ENCODE assay signal across 23 cellular contexts in genomic region chr9:130763585-130764200, GRCh38.
DNase-seq lines count a peak whose midpoint lies in the region; FAIRE-seq and TF ChIP-seq lines count a peak whose summit lies in the region.
"Had no signal": no experiment of that assay in that cellular context is flagged by ENCODE, and none has a peak within 500 bp of the region (broad histone marks: within the 10 kb centered on the region; RNA-seq: fewer than 3 reads in every experiment).

No MANE protein-coding gene starts in this region.

- BruUV-seq in endothelial cell of umbilical vein (replicated peaks; lab: Mats Ljungman, UMichigan), result no TSS peak

- no peak for TF ChIP-seq EP300 in esophagus muscularis mucosa (IDR thresholded peaks at IDR 0.05)

- peaks cover 49% of the 10 kb centered on the region for H3K79me2 ChIP-seq in endothelial cell of umbilical vein (ENCODE audit: control insufficient read depth, insufficient read depth, low read length)

- POLR2A ChIA-PET in endothelial cell of umbilical vein (lab: Charles Lee), result no interaction called here

- TF ChIP-seq CTCF in endothelial cell of umbilical vein (IDR thresholded peaks at IDR 0.05; ENCODE audit: extremely low read depth in 1 of 2, insufficient read depth in 1 of 2, low read depth in 1 of 2, low read length in 2 of 2) (no peak), esophagus muscularis mucosa (IDR thresholded peaks at IDR 0.05) (no peak), GM20000 (IDR thresholded peaks at IDR 0.05; ENCODE audit: extremely low read depth, missing control alignments) (no peak)

- H3K4me2 ChIP-seq in endothelial cell of umbilical vein (ENCODE audit: insufficient read depth, low read length), result no peak overlapping the region
- H3K4me2 ChIP-seq: KMS-11 had no signal

- H3K36me3 ChIP-seq in endothelial cell of umbilical vein (ENCODE audit: control insufficient read depth in 2 of 2, extremely low read depth in 1 of 2, insufficient read depth in 2 of 2, low read length in 2 of 2), result no peaks in the 10 kb centered on the region
- no peaks in the 10 kb centered on the region for H3K36me3 ChIP-seq in esophagus muscularis mucosa
- H3K36me3 ChIP-seq: colonic mucosa, spleen had no signal

- CTCF ChIA-PET in endothelial cell of umbilical vein (lab: Charles Lee), result interaction anchor here (0.7 to 3.2 kb wide), 3 partner anchors 21 to 283 kb away, joined by 3 to 9 read pairs (median 4); no protein-coding TSS in a partner anchor

- H3K9me3 ChIP-seq in endothelial cell of umbilical vein (replicated peaks; ENCODE audit: control insufficient read depth, insufficient read depth, low read length) (no peaks in the 10 kb centered on the region), esophagus muscularis mucosa (no peaks in the 10 kb centered on the region)
- H3K9me3 ChIP-seq: colonic mucosa, spleen had no signal

- no peak overlapping the region for H3K9ac ChIP-seq in endothelial cell of umbilical vein (replicated peaks; ENCODE audit: extremely low read depth, insufficient read depth, low read length)
- H3K9ac ChIP-seq: KMS-11 had no signal

- TF ChIP-seq POLR2A in endothelial cell of umbilical vein (IDR thresholded peaks at IDR 0.05; ENCODE audit: low read depth, low read length), result no peak
- no peak for TF ChIP-seq POLR2A in esophagus muscularis mucosa (IDR thresholded peaks at IDR 0.05; ENCODE audit: low read depth)

- no peak overlapping the region for H2AFZ ChIP-seq in endothelial cell of umbilical vein (ENCODE audit: low read depth, low read length)

- 92% methylated on average over 11 of the region's 12 CpGs for WGBS in esophagus muscularis mucosa

- DNase-seq in NCI-H748 (lab: John Stamatoyannopoulos, UW; ENCODE audit: unreplicated experiment) (peak; percentile 31), NCI-H748 treated with DMSO at 0.1 percent for 48 hours (lab: John Stamatoyannopoulos, UW) (no peak), NCI-H1092 (lab: John Stamatoyannopoulos, UW) (peak; percentile 33), endothelial cell of umbilical vein (ENCODE audit: low read depth, low spot score) (no peak), retina (peak; percentile 35), NCI-H446 treated with DMSO at 0.1 percent for 48 hours (lab: John Stamatoyannopoulos, UW) (no peak), esophagus muscularis mucosa (ENCODE audit: extremely low spot score) (no peak), GM20000 (ENCODE audit: low spot score) (no peak)
- DNase-seq: activated B cell treated with CpG ODN at 0.5 μM for 24 hours; activated CD8-positive, alpha-beta T cell treated with anti-CD3 and anti-CD28 coated beads for 36 hours; activated T-cell treated with anti-CD3 and anti-CD28 coated beads, Interleukin-2, amount 50 U/mL, for 48 hours; colonic mucosa; DMS53; naive B cell; NCI-H526 treated with DMSO at 0.1 percent for 48 hours; spleen; stimulated activated CD4-positive, alpha-beta T cell treated with anti-CD3 and anti-CD28 coated beads, Interleukin-4, amount 100 ng/mL, for 4 hours; substantia nigra had no signal

- H3K27ac ChIP-seq in endothelial cell of umbilical vein (ENCODE audit: insufficient read depth, low read depth, low read length), result peak overlapping the region; percentile 24
- no peak overlapping the region for H3K27ac ChIP-seq in esophagus muscularis mucosa (replicated peaks in 1 of 4)
- H3K27ac ChIP-seq: C4-2B, colonic mucosa, KMS-11, spleen had no signal

- no peaks in the 10 kb centered on the region for H3K9me1 ChIP-seq in endothelial cell of umbilical vein (replicated peaks; ENCODE audit: control insufficient read depth, extremely low read depth, insufficient read depth, low read length)

- H3K4me3 ChIP-seq in endothelial cell of umbilical vein (replicated peaks in 1 of 3; ENCODE audit: insufficient read depth in 1 of 3, low read depth in 1 of 3, low read length in 3 of 3), result no peak overlapping the region
- H3K4me3 ChIP-seq in esophagus muscularis mucosa, result no peak overlapping the region
- H3K4me3 ChIP-seq: colonic mucosa, spleen had no signal

- H3K4me1 ChIP-seq in endothelial cell of umbilical vein (ENCODE audit: control insufficient read depth, extremely low read depth, insufficient read depth, low read length), result peaks cover 44% of the 10 kb centered on the region
- peaks cover 20 to 53% (median 41%) of the 10 kb centered on the region in 4 donors for H3K4me1 ChIP-seq in esophagus muscularis mucosa

- intact Hi-C loops in endothelial cell of umbilical vein (cut with micrococcal nuclease) (no loop called here), esophagus muscularis mucosa (cut with DNase I) (loop anchor here (5.0 kb wide), 1 partner anchor 46 kb away; no protein-coding TSS in a partner anchor)

- no peak for FAIRE-seq in endothelial cell of umbilical vein (lab: Jason Lieb, UNC)
- FAIRE-seq: A204.1, endometrium, islet of Langerhans had no signal

- dilution Hi-C loops in endothelial cell of umbilical vein (cut with MboI; ENCODE audit: extremely low pct_ligation_motif_present, low sequenced_read_pairs), result no loop called here

- H4K20me1 ChIP-seq in endothelial cell of umbilical vein (replicated peaks; ENCODE audit: control insufficient read depth, extremely low read depth, insufficient read depth, low read length), result no peaks in the 10 kb centered on the region

- no peaks in the 10 kb centered on the region for H3K27me3 ChIP-seq in endothelial cell of umbilical vein (ENCODE audit: control insufficient read depth in 2 of 2, insufficient read depth in 2 of 2, low read length in 2 of 2)
- no peaks in the 10 kb centered on the region for H3K27me3 ChIP-seq in esophagus muscularis mucosa
- H3K27me3 ChIP-seq: colonic mucosa, spleen had no signal

TF ChIP-seq in endothelial cell of umbilical vein, 7 proteins besides CTCF, POLR2A, EP300 and RAD21:
- TF ChIP-seq FOS (IDR thresholded peaks at IDR 0.05; ENCODE audit: borderline replicate concordance, insufficient read depth, low read length), result no peak
- no peak for TF ChIP-seq POLR2AphosphoS5 (IDR thresholded peaks at IDR 0.05; ENCODE audit: insufficient read depth, low read depth, low read length)
- no peak for TF ChIP-seq MAX (IDR thresholded peaks at IDR 0.05; ENCODE audit: insufficient read depth, insufficient read length)
- TF ChIP-seq GATA2 (IDR thresholded peaks at IDR 0.05; ENCODE audit: insufficient read depth, insufficient read length, low read depth, low read length), result no peak
- no peak for TF ChIP-seq JUN (IDR thresholded peaks at IDR 0.05; ENCODE audit: borderline replicate concordance, insufficient read depth, insufficient read length, low read depth)
- TF ChIP-seq EZH2 (IDR thresholded peaks at IDR 0.05; ENCODE audit: borderline replicate concordance, low read depth, low read length, severe bottlenecking), result no peak
- no peak for TF ChIP-seq MYC (IDR thresholded peaks at IDR 0.05; ENCODE audit: low read depth, low read length)
TF ChIP-seq in endothelial cell of umbilical vein: peak in this region for 0.

Comparison
In these comparisons a context has a peak if more than half of its experiments do, and no peak if none do; other contexts are left out.
1. DNase-seq: peak in NCI-H748 (single experiment), NCI-H1092 (single experiment) and retina (single experiment); none in NCI-H748 treated with DMSO at 0.1 percent for 48 hours (single experiment), endothelial cell of umbilical vein (single experiment), NCI-H446 treated with DMSO at 0.1 percent for 48 hours (single experiment), esophagus muscularis mucosa (single experiment) and GM20000 (single experiment).